In the genomic region with DNA sequence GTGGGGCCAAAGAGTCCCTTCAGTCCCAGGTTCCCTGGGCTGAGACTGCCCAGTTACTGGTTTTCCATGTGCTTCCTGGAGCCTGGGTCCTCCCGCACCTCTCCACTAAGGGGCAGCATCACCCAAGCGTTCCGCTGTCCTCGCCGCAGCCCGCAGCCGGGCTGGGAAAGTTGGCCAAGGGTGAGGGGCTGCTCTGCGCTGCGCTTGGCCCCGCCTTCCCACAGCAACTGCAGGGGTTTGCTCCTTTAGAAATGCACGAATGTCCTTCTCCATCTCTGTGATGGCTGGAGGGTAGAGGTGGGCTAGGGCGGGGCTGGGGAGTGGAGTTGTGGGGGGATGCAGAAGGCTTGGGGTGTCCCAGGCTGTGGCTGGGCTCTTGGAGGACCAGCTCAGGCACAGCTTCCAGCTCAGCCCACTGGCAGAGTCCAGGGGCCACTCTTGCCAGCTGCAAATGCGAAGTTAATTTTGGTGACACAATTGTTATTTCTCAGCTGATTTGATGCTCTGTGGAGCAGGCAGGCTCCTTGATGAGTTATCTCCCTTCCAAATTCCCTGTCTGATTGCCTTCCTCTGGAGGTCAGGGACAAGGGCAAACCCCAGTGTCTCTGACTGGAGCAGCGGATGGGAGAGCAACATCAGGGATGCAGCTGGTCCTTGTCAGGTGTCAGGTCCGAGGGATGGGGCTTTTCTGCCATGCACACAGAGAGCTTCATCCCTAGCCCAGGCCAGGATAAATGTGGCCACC, we compare ENCODE assay signal across 1 cellular context.
TF ChIP-seq lines count a peak whose summit lies in the region.

No MANE protein-coding gene starts in this region.

TF ChIP-seq in HepG2, 621 proteins besides CTCF, POLR2A, EP300 and RAD21 (continued from another document and continues in another):
- peak; percentile 74; the same call in 1 of the 2 replicates for TF ChIP-seq THAP9 (CRISPR knock-in tag; IDR thresholded peaks at IDR 0.05; ENCODE audit: borderline replicate concordance)
- TF ChIP-seq MXI1 (IDR thresholded peaks at IDR 0.05; ENCODE audit: borderline replicate concordance, low read depth, low read length): peak; percentile 62; the same call in 1 of the 3 replicates
- no peak for TF ChIP-seq ZNF207 (IDR thresholded peaks at IDR 0.05; ENCODE audit: borderline replicate concordance)
- no peak for TF ChIP-seq ZNF326 (CRISPR knock-in tag; IDR thresholded peaks at IDR 0.05; ENCODE audit: borderline replicate concordance)
- peak; percentile 85; the same call in 1 of the 2 replicates for TF ChIP-seq ZBTB42 (CRISPR knock-in tag; IDR thresholded peaks at IDR 0.05)
- peak; percentile 82 for TF ChIP-seq PATZ1 (CRISPR knock-in tag; IDR thresholded peaks at IDR 0.05)
- peak; percentile 33; the same call in 1 of the 2 replicates for TF ChIP-seq SP4 (CRISPR knock-in tag; IDR thresholded peaks at IDR 0.05)
- TF ChIP-seq NRL (CRISPR knock-in tag; IDR thresholded peaks at IDR 0.05; ENCODE audit: borderline replicate concordance): no peak; the same call in 1 of the 2 replicates
- peak; percentile 69 for TF ChIP-seq SAP130 (CRISPR knock-in tag; IDR thresholded peaks at IDR 0.05; ENCODE audit: low read depth)
- no peak for TF ChIP-seq PHB2 (IDR thresholded peaks at IDR 0.05; ENCODE audit: partially characterized antibody)
- TF ChIP-seq, protein P1, sequence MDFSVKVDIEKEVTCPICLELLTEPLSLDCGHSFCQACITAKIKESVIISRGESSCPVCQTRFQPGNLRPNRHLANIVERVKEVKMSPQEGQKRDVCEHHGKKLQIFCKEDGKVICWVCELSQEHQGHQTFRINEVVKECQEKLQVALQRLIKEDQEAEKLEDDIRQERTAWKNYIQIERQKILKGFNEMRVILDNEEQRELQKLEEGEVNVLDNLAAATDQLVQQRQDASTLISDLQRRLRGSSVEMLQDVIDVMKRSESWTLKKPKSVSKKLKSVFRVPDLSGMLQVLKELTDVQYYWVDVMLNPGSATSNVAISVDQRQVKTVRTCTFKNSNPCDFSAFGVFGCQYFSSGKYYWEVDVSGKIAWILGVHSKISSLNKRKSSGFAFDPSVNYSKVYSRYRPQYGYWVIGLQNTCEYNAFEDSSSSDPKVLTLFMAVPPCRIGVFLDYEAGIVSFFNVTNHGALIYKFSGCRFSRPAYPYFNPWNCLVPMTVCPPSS (IDR thresholded peaks at IDR 0.05): no peak
- no peak for TF ChIP-seq KDM1A (CRISPR knock-in tag; IDR thresholded peaks at IDR 0.05)
- TF ChIP-seq CCAR2 (optimal IDR thresholded peaks at IDR 0.05; ENCODE audit: low read depth, low read length): no peak
- TF ChIP-seq PHF8 (CRISPR knock-in tag; IDR thresholded peaks at IDR 0.05): peak; percentile 30; the same call in 1 of the 2 replicates
- peak; percentile 94 for TF ChIP-seq TAF15 (IDR thresholded peaks at IDR 0.05; ENCODE audit: low read depth, low read length, poor library complexity, severe bottlenecking)
- TF ChIP-seq HNRNPL (IDR thresholded peaks at IDR 0.05; ENCODE audit: low read depth, low read length): no peak
- TF ChIP-seq ZFP62 (CRISPR knock-in tag; IDR thresholded peaks at IDR 0.05): no peak
- peak; percentile 25 for TF ChIP-seq MED8 (CRISPR knock-in tag; IDR thresholded peaks at IDR 0.05; ENCODE audit: insufficient replicate concordance)
- TF ChIP-seq, protein P2, sequence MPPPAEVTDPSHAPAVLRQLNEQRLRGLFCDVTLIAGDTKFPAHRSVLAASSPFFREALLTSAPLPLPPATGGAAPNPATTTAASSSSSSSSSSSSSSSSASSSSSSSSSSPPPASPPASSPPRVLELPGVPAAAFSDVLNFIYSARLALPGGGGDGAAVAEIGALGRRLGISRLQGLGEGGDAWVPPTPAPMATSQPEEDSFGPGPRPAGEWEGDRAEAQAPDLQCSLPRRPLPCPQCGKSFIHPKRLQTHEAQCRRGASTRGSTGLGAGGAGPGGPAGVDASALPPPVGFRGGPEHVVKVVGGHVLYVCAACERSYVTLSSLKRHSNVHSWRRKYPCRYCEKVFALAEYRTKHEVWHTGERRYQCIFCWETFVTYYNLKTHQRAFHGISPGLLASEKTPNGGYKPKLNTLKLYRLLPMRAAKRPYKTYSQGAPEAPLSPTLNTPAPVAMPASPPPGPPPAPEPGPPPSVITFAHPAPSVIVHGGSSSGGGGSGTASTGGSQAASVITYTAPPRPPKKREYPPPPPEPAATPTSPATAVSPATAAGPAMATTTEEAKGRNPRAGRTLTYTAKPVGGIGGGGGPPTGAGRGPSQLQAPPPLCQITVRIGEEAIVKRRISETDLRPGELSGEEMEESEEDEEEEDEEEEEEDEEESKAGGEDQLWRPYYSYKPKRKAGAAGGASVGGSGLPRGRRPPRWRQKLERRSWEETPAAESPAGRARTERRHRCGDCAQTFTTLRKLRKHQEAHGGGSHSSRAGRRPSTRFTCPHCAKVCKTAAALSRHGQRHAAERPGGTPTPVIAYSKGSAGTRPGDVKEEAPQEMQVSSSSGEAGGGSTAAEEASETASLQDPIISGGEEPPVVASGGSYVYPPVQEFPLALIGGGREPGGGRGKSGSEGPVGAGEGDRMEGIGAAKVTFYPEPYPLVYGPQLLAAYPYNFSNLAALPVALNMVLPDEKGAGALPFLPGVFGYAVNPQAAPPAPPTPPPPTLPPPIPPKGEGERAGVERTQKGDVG (CRISPR knock-in tag; IDR thresholded peaks at IDR 0.05; ENCODE audit: borderline replicate concordance): no peak
- no peak for TF ChIP-seq NAIF1 (CRISPR knock-in tag; IDR thresholded peaks at IDR 0.05; ENCODE audit: borderline replicate concordance)
- TF ChIP-seq, protein P3, sequence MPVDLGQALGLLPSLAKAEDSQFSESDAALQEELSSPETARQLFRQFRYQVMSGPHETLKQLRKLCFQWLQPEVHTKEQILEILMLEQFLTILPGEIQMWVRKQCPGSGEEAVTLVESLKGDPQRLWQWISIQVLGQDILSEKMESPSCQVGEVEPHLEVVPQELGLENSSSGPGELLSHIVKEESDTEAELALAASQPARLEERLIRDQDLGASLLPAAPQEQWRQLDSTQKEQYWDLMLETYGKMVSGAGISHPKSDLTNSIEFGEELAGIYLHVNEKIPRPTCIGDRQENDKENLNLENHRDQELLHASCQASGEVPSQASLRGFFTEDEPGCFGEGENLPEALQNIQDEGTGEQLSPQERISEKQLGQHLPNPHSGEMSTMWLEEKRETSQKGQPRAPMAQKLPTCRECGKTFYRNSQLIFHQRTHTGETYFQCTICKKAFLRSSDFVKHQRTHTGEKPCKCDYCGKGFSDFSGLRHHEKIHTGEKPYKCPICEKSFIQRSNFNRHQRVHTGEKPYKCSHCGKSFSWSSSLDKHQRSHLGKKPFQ (CRISPR knock-in tag; IDR thresholded peaks at IDR 0.05; ENCODE audit: insufficient replicate concordance): no peak
- no peak for TF ChIP-seq AGO1 (IDR thresholded peaks at IDR 0.05; ENCODE audit: low read depth, low read length, poor library complexity, severe bottlenecking)
- TF ChIP-seq MEIS1 (CRISPR knock-in tag; IDR thresholded peaks at IDR 0.05; ENCODE audit: borderline replicate concordance): no peak; the same call in 1 of the 2 replicates
- TF ChIP-seq, protein P4, sequence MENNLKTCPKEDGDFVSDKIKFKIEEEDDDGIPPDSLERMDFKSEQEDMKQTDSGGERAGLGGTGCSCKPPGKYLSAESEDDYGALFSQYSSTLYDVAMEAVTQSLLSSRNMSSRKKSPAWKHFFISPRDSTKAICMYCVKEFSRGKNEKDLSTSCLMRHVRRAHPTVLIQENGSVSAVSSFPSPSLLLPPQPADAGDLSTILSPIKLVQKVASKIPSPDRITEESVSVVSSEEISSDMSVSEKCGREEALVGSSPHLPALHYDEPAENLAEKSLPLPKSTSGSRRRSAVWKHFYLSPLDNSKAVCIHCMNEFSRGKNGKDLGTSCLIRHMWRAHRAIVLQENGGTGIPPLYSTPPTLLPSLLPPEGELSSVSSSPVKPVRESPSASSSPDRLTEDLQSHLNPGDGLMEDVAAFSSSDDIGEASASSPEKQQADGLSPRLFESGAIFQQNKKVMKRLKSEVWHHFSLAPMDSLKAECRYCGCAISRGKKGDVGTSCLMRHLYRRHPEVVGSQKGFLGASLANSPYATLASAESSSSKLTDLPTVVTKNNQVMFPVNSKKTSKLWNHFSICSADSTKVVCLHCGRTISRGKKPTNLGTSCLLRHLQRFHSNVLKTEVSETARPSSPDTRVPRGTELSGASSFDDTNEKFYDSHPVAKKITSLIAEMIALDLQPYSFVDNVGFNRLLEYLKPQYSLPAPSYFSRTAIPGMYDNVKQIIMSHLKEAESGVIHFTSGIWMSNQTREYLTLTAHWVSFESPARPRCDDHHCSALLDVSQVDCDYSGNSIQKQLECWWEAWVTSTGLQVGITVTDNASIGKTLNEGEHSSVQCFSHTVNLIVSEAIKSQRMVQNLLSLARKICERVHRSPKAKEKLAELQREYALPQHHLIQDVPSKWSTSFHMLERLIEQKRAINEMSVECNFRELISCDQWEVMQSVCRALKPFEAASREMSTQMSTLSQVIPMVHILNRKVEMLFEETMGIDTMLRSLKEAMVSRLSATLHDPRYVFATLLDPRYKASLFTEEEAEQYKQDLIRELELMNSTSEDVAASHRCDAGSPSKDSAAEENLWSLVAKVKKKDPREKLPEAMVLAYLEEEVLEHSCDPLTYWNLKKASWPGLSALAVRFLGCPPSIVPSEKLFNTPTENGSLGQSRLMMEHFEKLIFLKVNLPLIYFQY (CRISPR knock-in tag; IDR thresholded peaks at IDR 0.05; ENCODE audit: borderline replicate concordance): 0 out of 2 replicates have a peak, but pooled peaks have one; percentile 25
- no peak for TF ChIP-seq ARID2 (CRISPR knock-in tag; IDR thresholded peaks at IDR 0.05; ENCODE audit: borderline replicate concordance)
- no peak for TF ChIP-seq ZNF101 (CRISPR knock-in tag; IDR thresholded peaks at IDR 0.05; ENCODE audit: borderline replicate concordance, low read depth)
- TF ChIP-seq ZNF138 (CRISPR knock-in tag; IDR thresholded peaks at IDR 0.05; ENCODE audit: low read depth): 0 out of 2 replicates have a peak, but pooled peaks have one; percentile 34
- TF ChIP-seq ZNF713 (CRISPR knock-in tag; IDR thresholded peaks at IDR 0.05): no peak
- TF ChIP-seq RBFOX2 (IDR thresholded peaks at IDR 0.05; ENCODE audit: low read depth, low read length): no peak
- TF ChIP-seq ZNF3 (CRISPR knock-in tag; IDR thresholded peaks at IDR 0.05): no peak
- no peak for TF ChIP-seq JUNB (CRISPR knock-in tag; IDR thresholded peaks at IDR 0.05; ENCODE audit: borderline replicate concordance)
- no peak for TF ChIP-seq CBX2 (IDR thresholded peaks at IDR 0.05; ENCODE audit: low read depth, low read length)
- TF ChIP-seq CBX2 (CRISPR knock-in tag; IDR thresholded peaks at IDR 0.05; ENCODE audit: low read depth): 0 out of 2 replicates have a peak, but pooled peaks have one; percentile 20
